Comparison of ENCODE assay signal across 22 cellular contexts in the genomic region with DNA sequence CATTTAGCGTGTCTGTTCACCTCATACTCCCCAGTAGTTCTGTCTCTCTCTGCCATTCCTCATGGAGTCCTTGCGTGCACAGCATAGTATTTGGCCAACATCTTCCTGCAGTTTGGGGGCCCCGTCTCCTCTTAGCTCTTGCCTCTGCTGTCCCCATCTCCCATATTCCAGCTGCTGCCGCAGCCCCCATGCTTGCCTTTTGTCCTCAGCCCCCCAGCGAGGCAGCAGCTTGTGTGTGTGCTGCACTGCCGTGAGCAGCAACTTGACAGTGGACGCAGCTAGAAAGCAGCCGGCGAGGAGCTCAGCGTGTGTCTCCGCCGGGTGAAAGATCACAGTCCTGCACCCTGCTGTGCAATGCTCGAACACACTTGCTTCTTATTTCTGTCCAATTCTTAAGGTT.
DNase-seq lines count a peak whose midpoint lies in the region; ATAC-seq and TF ChIP-seq lines count a peak whose summit lies in the region.
"Had no signal": no experiment of that assay in that cellular context is flagged by ENCODE, and none has a peak within 500 bp of the region (broad histone marks: within the 10 kb centered on the region; RNA-seq: fewer than 3 reads in every experiment).

No MANE protein-coding gene starts in this region.

- H3K9me3 Mint-ChIP-seq in activated T-cell treated with anti-CD3 and anti-CD28 coated beads, Interleukin-2, amount 50 U/mL, for 72 hours: peaks cover 4 to 8% of the 10 kb centered on the region in 2 donors
- H3K9me3 Mint-ChIP-seq in activated naive CD8-positive, alpha-beta T cell treated with anti-CD3 and anti-CD28 coated beads, Interleukin-2, amount 50 U/mL, for 24 hours: peaks cover 16% of the 10 kb centered on the region
- H3K9me3 Mint-ChIP-seq in CD4-positive, alpha-beta memory T cell: no peaks in the 10 kb centered on the region
- H3K9me3 Mint-ChIP-seq: CD4-positive, CD25-positive, alpha-beta regulatory T cell had no signal

- H3K79me2 ChIP-seq in osteoblast (ENCODE audit: insufficient read depth, low read length): no peaks in the 10 kb centered on the region

- peaks cover 11 to 12% of the 10 kb centered on the region in 2 donors for H3K36me3 Mint-ChIP-seq in activated T-cell treated with anti-CD3 and anti-CD28 coated beads, Interleukin-2, amount 50 U/mL, for 72 hours (ENCODE audit: insufficient read depth in 2 of 2)
- H3K36me3 Mint-ChIP-seq in activated naive CD8-positive, alpha-beta T cell treated with anti-CD3 and anti-CD28 coated beads, Interleukin-2, amount 50 U/mL, for 24 hours (ENCODE audit: low read depth): peaks cover 14% of the 10 kb centered on the region
- H3K36me3 Mint-ChIP-seq in CD4-positive, alpha-beta memory T cell: no peaks in the 10 kb centered on the region
- H3K36me3 Mint-ChIP-seq: CD4-positive, CD25-positive, alpha-beta regulatory T cell had no signal

- H3K4me1 ChIP-seq in HEK293 (ENCODE audit: control insufficient read depth, insufficient read depth, low read length): peaks cover 4% of the 10 kb centered on the region; the same call in 1 of the 2 replicates
- H3K4me1 ChIP-seq in osteoblast (ENCODE audit: insufficient read depth, low read length): peaks cover 21% of the 10 kb centered on the region
- peaks cover 7% of the 10 kb centered on the region for H3K4me1 ChIP-seq in CD4-positive, alpha-beta memory T cell (ENCODE audit: insufficient read depth, low read length)
- H3K4me1 ChIP-seq: pancreas had no signal

- H3K4me3 ChIP-seq in HEK293 (ENCODE audit: low read depth, low read length) (no peak overlapping the region), osteoblast (ENCODE audit: insufficient read depth, low read length) (no peak overlapping the region)
- H3K4me3 ChIP-seq in CD4-positive, alpha-beta memory T cell (ENCODE audit: low read length in 2 of 2): no peak overlapping the region
- H3K4me3 ChIP-seq: dorsolateral prefrontal cortex, heart right ventricle, pancreas had no signal

- no peak overlapping the region for H3K4me2 ChIP-seq in osteoblast (ENCODE audit: insufficient read depth, low read length)

- POLR2A ChIA-PET in HEK293 (lab: Yijun Ruan, JAX): no interaction called here
- POLR2A ChIA-PET in CD4-positive, alpha-beta memory T cell (lab: Charles Lee; ENCODE audit: partially characterized antibody): no interaction called here

- no peak for ATAC-seq in activated T-cell treated with anti-CD3 and anti-CD28 coated beads, Interleukin-2, amount 50 U/mL, for 72 hours (replicated peaks in 1 of 2)
- ATAC-seq in activated naive CD8-positive, alpha-beta T cell treated with anti-CD3 and anti-CD28 coated beads, Interleukin-2, amount 50 U/mL, for 24 hours: no peak
- ATAC-seq in GM21619 (IDR thresholded peaks at IDR 0.05; ENCODE audit: unreplicated experiment): no peak
- no peak for ATAC-seq in HG02981 (IDR thresholded peaks at IDR 0.05; ENCODE audit: unreplicated experiment)
- ATAC-seq: heart right ventricle, pancreas, sciatic nerve had no signal

- H2AFZ ChIP-seq in osteoblast (ENCODE audit: low read length): no peak overlapping the region

- CTCF ChIA-PET in HEK293 (lab: Yijun Ruan, JAX): interaction anchor here (0.7 to 5.2 kb wide), 5 partner anchors 19 to 681 kb away, joined by 3 to 41 read pairs (median 7); no protein-coding TSS in a partner anchor
- CTCF ChIA-PET in CD4-positive, alpha-beta memory T cell (lab: Charles Lee; ENCODE audit: partially characterized antibody): no interaction called here

- H3K36me3 ChIP-seq in HEK293 (ENCODE audit: control insufficient read depth in 2 of 2, insufficient read depth in 1 of 2, low read length in 2 of 2) (no peaks in the 10 kb centered on the region), osteoblast (ENCODE audit: insufficient read depth, low read length) (no peaks in the 10 kb centered on the region)
- no peaks in the 10 kb centered on the region for H3K36me3 ChIP-seq in CD4-positive, alpha-beta memory T cell (ENCODE audit: insufficient read depth, low read length)
- H3K36me3 ChIP-seq: heart right ventricle, pancreas, WERI-Rb-1 had no signal

- peaks cover 7% of the 10 kb centered on the region for H3K27me3 Mint-ChIP-seq in activated T-cell treated with anti-CD3 and anti-CD28 coated beads, Interleukin-2, amount 50 U/mL, for 72 hours (ENCODE audit: low read depth)
- H3K27me3 Mint-ChIP-seq in activated naive CD8-positive, alpha-beta T cell treated with anti-CD3 and anti-CD28 coated beads, Interleukin-2, amount 50 U/mL, for 24 hours: peaks cover 12% of the 10 kb centered on the region
- H3K27me3 Mint-ChIP-seq in CD4-positive, alpha-beta memory T cell: peaks cover 2 to 19% of the 10 kb centered on the region in 2 donors
- H3K27me3 Mint-ChIP-seq: CD4-positive, CD25-positive, alpha-beta regulatory T cell had no signal

- no peak overlapping the region for H3K27ac ChIP-seq in HEK293 (ENCODE audit: extremely low read depth, low read depth, low read length)
- H3K27ac ChIP-seq in osteoblast (ENCODE audit: low read depth, low read length): no peak overlapping the region
- H3K27ac ChIP-seq in CD4-positive, alpha-beta memory T cell (ENCODE audit: low read depth, low read length): no peak overlapping the region
- H3K27ac ChIP-seq: dorsolateral prefrontal cortex, heart right ventricle, pancreas, WERI-Rb-1 had no signal

- H4K20me1 ChIP-seq in osteoblast (ENCODE audit: insufficient read depth, low read length): no peaks in the 10 kb centered on the region

- TF ChIP-seq CTCF in HEK293 (tag by site-specific recombination; IDR thresholded peaks at IDR 0.05): no peak
- no peak for TF ChIP-seq CTCF in osteoblast (IDR thresholded peaks at IDR 0.05; ENCODE audit: extremely low read depth, low read depth, low read length)

- peaks cover 61% of the 10 kb centered on the region for H3K4me1 Mint-ChIP-seq in activated T-cell treated with anti-CD3 and anti-CD28 coated beads, Interleukin-2, amount 50 U/mL, for 72 hours (ENCODE audit: low read depth)
- H3K4me1 Mint-ChIP-seq in activated naive CD8-positive, alpha-beta T cell treated with anti-CD3 and anti-CD28 coated beads, Interleukin-2, amount 50 U/mL, for 24 hours: peaks cover 45% of the 10 kb centered on the region
- H3K4me1 Mint-ChIP-seq in CD4-positive, alpha-beta memory T cell: peaks cover 5 to 17% (median 11%) of the 10 kb centered on the region in 4 donors

- no peak for DNase-seq in activated T-cell treated with anti-CD3 and anti-CD28 coated beads, Interleukin-2, amount 50 U/mL, for 72 hours
- no peak for DNase-seq in activated T-cell treated with anti-CD3 and anti-CD28 coated beads for 4 hours
- no peak for DNase-seq in activated naive CD8-positive, alpha-beta T cell treated with anti-CD3 and anti-CD28 coated beads, Interleukin-2, amount 50 U/mL, for 24 hours
- peak; percentile 3 for DNase-seq in osteoblast (ENCODE audit: insufficient read length, low spot score, missing footprints)
- no peak for DNase-seq in CD4-positive, alpha-beta memory T cell
- DNase-seq: activated CD4-positive, alpha-beta T cell treated with anti-CD3 and anti-CD28 coated beads, Interleukin-2, amount 50 U/mL, for 48 hours; CD4-positive, CD25-positive, alpha-beta regulatory T cell; central memory CD4-positive, alpha-beta T cell; DMS153; heart right ventricle; mesendoderm; NCI-H1105 treated with DMSO at 0.1 percent for 48 hours; NCI-H510A; NK-92 treated with Interleukin-12 subunit alpha and Interleukin-12 subunit beta, amount 100 ng/mL, for 24 hours; pancreas; SIG-M5; WERI-Rb-1 had no signal

- H3K27ac Mint-ChIP-seq in activated T-cell treated with anti-CD3 and anti-CD28 coated beads, Interleukin-2, amount 50 U/mL, for 72 hours: peak overlapping the region; percentile 76
- H3K27ac Mint-ChIP-seq in activated naive CD8-positive, alpha-beta T cell treated with anti-CD3 and anti-CD28 coated beads, Interleukin-2, amount 50 U/mL, for 24 hours: peak overlapping the region; percentile 83
- peak overlapping the region in 1 of 7 donors; percentile 47 for H3K27ac Mint-ChIP-seq in CD4-positive, alpha-beta memory T cell
- H3K27ac Mint-ChIP-seq: CD4-positive, CD25-positive, alpha-beta regulatory T cell had no signal

- H3K27me3 ChIP-seq in osteoblast (ENCODE audit: insufficient read depth, low read length): peaks cover under 1% of the 10 kb centered on the region
- H3K27me3 ChIP-seq in CD4-positive, alpha-beta memory T cell (ENCODE audit: insufficient read depth, low read length): no peaks in the 10 kb centered on the region
- H3K27me3 ChIP-seq: dorsolateral prefrontal cortex, pancreas had no signal

- intact Hi-C loops in CD4-positive, alpha-beta memory T cell (cut with micrococcal nuclease): no loop called here

- H3K9me3 ChIP-seq in HEK293 (ENCODE audit: control insufficient read depth, insufficient read depth, low read depth, low read length) (no peaks in the 10 kb centered on the region), osteoblast (ENCODE audit: low read depth, low read length) (no peaks in the 10 kb centered on the region)
- no peaks in the 10 kb centered on the region for H3K9me3 ChIP-seq in CD4-positive, alpha-beta memory T cell (ENCODE audit: control insufficient read depth in 1 of 2, low read length in 2 of 2)
- H3K9me3 ChIP-seq: heart right ventricle, pancreas had no signal

- H3K4me3 Mint-ChIP-seq in activated T-cell treated with anti-CD3 and anti-CD28 coated beads, Interleukin-2, amount 50 U/mL, for 72 hours: peak overlapping the region in 1 of 2 donors; percentile 64
- peak overlapping the region; percentile 32 for H3K4me3 Mint-ChIP-seq in activated naive CD8-positive, alpha-beta T cell treated with anti-CD3 and anti-CD28 coated beads, Interleukin-2, amount 50 U/mL, for 24 hours
- H3K4me3 Mint-ChIP-seq in CD4-positive, alpha-beta memory T cell: no peak overlapping the region
- H3K4me3 Mint-ChIP-seq: CD4-positive, CD25-positive, alpha-beta regulatory T cell had no signal

TF ChIP-seq in HEK293, 187 proteins besides CTCF, POLR2A, EP300 and RAD21:
- TF ChIP-seq ZIC2 (tag by site-specific recombination; IDR thresholded peaks at IDR 0.05) (0 out of 2 replicates have a peak, but pooled peaks have one; percentile 20), ZFP69B (tag by site-specific recombination; IDR thresholded peaks at IDR 0.05) (no peak), ZNF426 (tag by site-specific recombination; IDR thresholded peaks at IDR 0.05) (no peak)
